Comparison of ENCODE assay signal across 8 cellular contexts in the genomic region with DNA sequence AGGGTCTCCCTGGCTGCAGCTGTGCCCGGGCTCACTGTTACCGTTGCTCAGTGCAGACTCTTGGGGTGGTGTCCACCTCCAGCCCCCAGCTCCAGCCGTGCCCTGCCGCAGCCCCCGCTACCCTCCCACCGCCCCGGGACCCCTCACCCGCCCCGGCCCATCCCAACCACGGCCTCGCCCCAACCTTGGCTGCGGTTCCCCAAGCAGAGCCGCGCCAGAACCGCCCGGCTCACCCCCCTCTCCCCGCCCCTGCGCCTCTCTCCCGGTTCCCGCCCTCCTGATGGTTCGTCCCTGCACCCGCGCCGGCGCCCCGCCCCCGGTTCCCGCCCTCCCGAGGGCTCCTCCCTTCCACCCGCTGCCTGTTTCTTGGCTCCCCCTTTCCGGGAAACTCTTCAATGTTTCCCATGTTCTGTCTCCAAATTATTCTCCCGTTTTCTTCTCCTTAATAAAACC. TPM values are rescaled to one million over a fixed set of nuclear protein-coding genes. Genes with fewer than 3 reads are reported as not detected.
DNase-seq lines count a peak whose midpoint lies in the region; ATAC-seq and TF ChIP-seq lines count a peak whose summit lies in the region.

No MANE protein-coding gene starts in this region.

- H3K4me3 ChIP-seq in colonic mucosa, result peak overlapping the region; percentile 28

- no peaks in the 10 kb centered on the region for H3K27me3 ChIP-seq in colonic mucosa

- TF ChIP-seq CTCF in VCaP (conservative IDR thresholded peaks at IDR 0.05) (peak; percentile 17; the same call in 1 of the 2 replicates), colonic mucosa (IDR thresholded peaks at IDR 0.05) (no peak)

- H3K9ac ChIP-seq in colonic mucosa (ENCODE audit: low read depth in 2 of 2, low read length in 2 of 2), result peak overlapping the region; percentile 23 to 39

- in situ Hi-C loops in ACHN (cut with HindIII; ENCODE audit: low pct_ligation_motif_present, low pct_unique_long_range_greater_than_20kb, low sequenced_read_pairs), result no loop called here

- peak; percentile 91 for ATAC-seq in GM19463 (IDR thresholded peaks at IDR 0.05; ENCODE audit: unreplicated experiment)
- no peak for ATAC-seq in GM18867 (IDR thresholded peaks at IDR 0.05; ENCODE audit: unreplicated experiment)

- DNase-seq in ACHN, result peak; percentile 77
- DNase-seq in NCI-H146 (lab: John Stamatoyannopoulos, UW), result peak; percentile 80
- DNase-seq in colonic mucosa, result peak; percentile 94
- DNase-seq in kidney glomerular epithelial cell (lab: John Stamatoyannopoulos, UW), result peak; percentile 35
- DNase-seq in stimulated activated CD4-positive, alpha-beta T cell treated with anti-CD3 and anti-CD28 coated beads, Interleukin-15, amount 100 ng/mL, for 24 hours, result peak; percentile 84

- peak overlapping the region; percentile 61 for H3K27ac ChIP-seq in VCaP
- H3K27ac ChIP-seq in colonic mucosa, result no peak overlapping the region

- H3K36me3 ChIP-seq in colonic mucosa, result no peaks in the 10 kb centered on the region

- intact Hi-C loops in colonic mucosa (cut with DNase I), result no loop called here

- peaks cover 5% of the 10 kb centered on the region for H3K4me1 ChIP-seq in colonic mucosa

- no peaks in the 10 kb centered on the region for H3K9me3 ChIP-seq in colonic mucosa

RNA-seq across cellular contexts. Expression of a gene that starts 40.3 kb away (rescaled TPM):
- 100 to 1,000 TPM in 1 of 2 donors, 10 to 100 TPM in 1; 94.9 to 123 TPM for total RNA-seq in colonic mucosa

Comparison
In these comparisons a context has a peak if more than half of its experiments do, and no peak if none do; other contexts are left out.
1. DNase-seq: peak in every context shown above with its lines; median percentile 94 in colonic mucosa; 84 in stimulated activated CD4-positive, alpha-beta T cell treated with anti-CD3 and anti-CD28 coated beads, Interleukin-15, amount 100 ng/mL, for 24 hours; 80 in NCI-H146; 77 in ACHN; 35 in kidney glomerular epithelial cell.